In genomic region chrX:1427756-1428155, GRCh38 we compare ENCODE assay signal across 21 cellular contexts.
"Had no signal": no experiment of that assay in that cellular context is flagged by ENCODE, and none has a peak within 500 bp of the region (broad histone marks: within the 10 kb centered on the region; RNA-seq: fewer than 3 reads in every experiment).

No MANE protein-coding gene starts in this region.

- H3K27ac Mint-ChIP-seq: activated CD8-positive, alpha-beta T cell treated with anti-CD3 and anti-CD28 coated beads, Interleukin-2, amount 10 ng/mL, durations not matched to agents 7 days and 5 days; stimulated activated memory B cell treated with anti-CD40 and anti-IgM and Interleukin-4, amounts not matched to agents 10 μg/mL and 1 μg/mL and 100 μg/mL, for 72 hours had no signal

- H3K27me3 Mint-ChIP-seq: naive B cell; stimulated activated memory B cell treated with anti-CD40 and anti-IgM and Interleukin-4, amounts not matched to agents 10 μg/mL and 1 μg/mL and 100 μg/mL, for 72 hours had no signal

- H3K4me1 Mint-ChIP-seq: neural crest cell; stimulated activated memory B cell treated with anti-CD40 and anti-IgM and Interleukin-4, amounts not matched to agents 10 μg/mL and 1 μg/mL and 100 μg/mL, for 72 hours had no signal

- H3K4me1 ChIP-seq: prostate gland, thyroid gland, uterus had no signal

- H3K27ac ChIP-seq: brain microvascular endothelial cell, coronary artery, prostate gland, thyroid gland, uterus had no signal

- FAIRE-seq: endometrium, frontal cortex, keratinocyte, small intestine had no signal

- H3K4me3 ChIP-seq: coronary artery, prostate gland, thyroid gland, uterus had no signal

- DNase-seq: activated CD4-positive, alpha-beta T cell treated with anti-CD3 and anti-CD28 coated beads for 4 hours; activated CD8-positive, alpha-beta T cell treated with anti-CD3 and anti-CD28 coated beads, Interleukin-2, amount 10 ng/mL, durations not matched to agents 7 days and 5 days; activated naive CD4-positive, alpha-beta T cell treated with Interleukin-2 at 50 U/mL for 16 hours; anterior cingulate cortex; brain microvascular endothelial cell; central memory CD4-positive, alpha-beta T cell; erythroblast; naive B cell; small intestine; stimulated activated CD4-positive, alpha-beta T cell treated with anti-CD3 and anti-CD28 coated beads, Interleukin-4, amount 100 ng/mL, for 4 hours; thyroid gland; uterus had no signal

- H3K4me3 Mint-ChIP-seq: activated CD8-positive, alpha-beta T cell treated with anti-CD3 and anti-CD28 coated beads, Interleukin-2, amount 10 ng/mL, durations not matched to agents 7 days and 5 days; naive B cell; neural crest cell; stimulated activated memory B cell treated with anti-CD40 and anti-IgM and Interleukin-4, amounts not matched to agents 10 μg/mL and 1 μg/mL and 100 μg/mL, for 72 hours had no signal

- H3K9me3 ChIP-seq: prostate gland, thyroid gland had no signal

- ATAC-seq: activated CD8-positive, alpha-beta T cell treated with anti-CD3 and anti-CD28 coated beads, Interleukin-2, amount 10 ng/mL, durations not matched to agents 7 days and 5 days; left lobe of liver; right cardiac atrium; stimulated activated memory B cell treated with anti-CD40 and anti-IgM and Interleukin-4, amounts not matched to agents 10 μg/mL and 1 μg/mL and 100 μg/mL, for 72 hours had no signal

- H3K27me3 ChIP-seq: brain microvascular endothelial cell, thyroid gland, uterus had no signal

- H3K36me3 ChIP-seq: uterus had no signal
